8 cellular contexts compared by ENCODE assay signal in genomic region chr16:56729351-56729735, GRCh38. TPM values are rescaled to one million over a fixed set of nuclear protein-coding genes. Genes with fewer than 3 reads are reported as not detected.
DNase-seq lines count a peak whose midpoint lies in the region; ATAC-seq and TF ChIP-seq lines count a peak whose summit lies in the region.

No MANE protein-coding gene starts in this region.

- H3K4me3 Mint-ChIP-seq in GM23338 = no peak overlapping the region; the same call in 2 of the 3 replicates

- H3K4me2 ChIP-seq in GM23338 = peak overlapping the region; percentile 85

- H3K4me3 ChIP-seq in GM23338 = peak overlapping the region; percentile 92

- peak overlapping the region; percentile 92 for H2AFZ ChIP-seq in GM23338

- H3K4me1 ChIP-seq in GM23338 (ENCODE audit: insufficient read depth) (peaks cover 18% of the 10 kb centered on the region), foreskin keratinocyte (peaks cover 12% of the 10 kb centered on the region)

- ATAC-seq in GM23338 = no peak; the same call in 2 of the 3 replicates
- ATAC-seq in SK-N-SH treated with all-trans-retinoic acid at 6 μM for 48 hours = peak; percentile 39
- peak; percentile 3 for ATAC-seq in foreskin keratinocyte
- ATAC-seq in sciatic nerve = peak; percentile 44

- H3K79me2 ChIP-seq in GM23338 (replicated peaks; ENCODE audit: insufficient read depth) = peaks cover 41% of the 10 kb centered on the region

- H3K27ac Mint-ChIP-seq in GM23338 = peak overlapping the region; percentile 85

- H3K36me3 ChIP-seq in GM23338 (ENCODE audit: insufficient read depth) = no peaks in the 10 kb centered on the region; the same call in 1 of the 2 replicates

- no peak for TF ChIP-seq CTCF in GM23338 (conservative IDR thresholded peaks at IDR 0.05; ENCODE audit: low read depth in 2 of 2)
- TF ChIP-seq CTCF in foreskin keratinocyte (conservative IDR thresholded peaks at IDR 0.05) = no peak

- peaks cover 2% of the 10 kb centered on the region for H3K27me3 Mint-ChIP-seq in GM23338 (ENCODE audit: insufficient read depth, low read depth, poor library complexity)

- H4K20me1 ChIP-seq in GM23338 (replicated peaks; ENCODE audit: insufficient read depth) = peaks cover 34% of the 10 kb centered on the region

- DNase-seq in GM23338 (ENCODE audit: low spot score) (no peak), foreskin keratinocyte (no peak), sciatic nerve (ENCODE audit: low spot score) (no peak), NCI-H774 (lab: John Stamatoyannopoulos, UW) (no peak), SIG-M5 treated with dmso at 0.1 percent for 504 hours (lab: John Stamatoyannopoulos, UW; ENCODE audit: unreplicated experiment) (no peak), NCI-H2081 treated with DMSO at 0.1 percent for 48 hours (lab: John Stamatoyannopoulos, UW) (no peak)
- no peak for DNase-seq in stimulated activated CD4-positive, alpha-beta T cell treated with anti-CD3 and anti-CD28 coated beads, Interleukin-2, amount 100 ng/mL, for 48 hours

- H3K27ac ChIP-seq in GM23338 (ENCODE audit: low read depth) (peak overlapping the region; percentile 63), foreskin keratinocyte (peak overlapping the region; percentile 80)

- peaks cover 13% of the 10 kb centered on the region for H3K4me1 Mint-ChIP-seq in GM23338

- no peaks in the 10 kb centered on the region for H3K9me2 ChIP-seq in GM23338 (ENCODE audit: insufficient read depth)

- no peaks in the 10 kb centered on the region for H3F3A ChIP-seq in GM23338 (replicated peaks; ENCODE audit: low read depth)

- no peaks in the 10 kb centered on the region for H3K36me3 Mint-ChIP-seq in GM23338 (ENCODE audit: low read depth)

- H3K27me3 ChIP-seq in GM23338 (ENCODE audit: insufficient read depth) (no peaks in the 10 kb centered on the region), foreskin keratinocyte (no peaks in the 10 kb centered on the region)

- intact Hi-C loops in sciatic nerve (cut with DNase I) = no loop called here

- H3K9me3 Mint-ChIP-seq in GM23338 = no peaks in the 10 kb centered on the region; the same call in 2 of the 3 replicates

TF ChIP-seq in GM23338, 12 proteins besides CTCF, POLR2A, EP300 and RAD21:
- TF ChIP-seq ETS1 (IDR thresholded peaks at IDR 0.05) (no peak), NANOG (IDR thresholded peaks at IDR 0.05; ENCODE audit: borderline replicate concordance) (no peak), CREB1 (CRISPR knock-in tag; IDR thresholded peaks at IDR 0.05; ENCODE audit: low read depth) (no peak), EZH2phosphoT487 (IDR thresholded peaks at IDR 0.05; ENCODE audit: unreplicated experiment) (no peak)

TF ChIP-seq in SK-N-SH treated with all-trans-retinoic acid at 6 μM for 48 hours, 23 proteins besides CTCF, POLR2A, EP300 and RAD21:
- TF ChIP-seq OSR1 (CRISPR knock-in tag; IDR thresholded peaks at IDR 0.05) (no peak), TCF4 (CRISPR knock-in tag; IDR thresholded peaks at IDR 0.05; ENCODE audit: borderline replicate concordance) (no peak), BACH2 (CRISPR knock-in tag; IDR thresholded peaks at IDR 0.05; ENCODE audit: borderline replicate concordance) (no peak), CSDC2 (CRISPR knock-in tag; IDR thresholded peaks at IDR 0.05) (no peak), ZC3H10 (CRISPR knock-in tag; IDR thresholded peaks at IDR 0.05) (no peak), ISL1 (CRISPR knock-in tag; IDR thresholded peaks at IDR 0.05) (no peak), TSHZ2 (CRISPR knock-in tag; IDR thresholded peaks at IDR 0.05) (no peak), CSRNP3 (CRISPR knock-in tag; IDR thresholded peaks at IDR 0.05) (no peak), ARNTL (CRISPR knock-in tag; IDR thresholded peaks at IDR 0.05; ENCODE audit: borderline replicate concordance, low read depth) (no peak), GLIS3 (CRISPR knock-in tag; IDR thresholded peaks at IDR 0.05) (no peak)

RNA-seq across cellular contexts. Expression of gene NUP93, which starts 0.6 kb away (rescaled TPM):
- 166 and 187 TPM in 2 replicates for total RNA-seq in GM23338 (2014; rRNA removed; shearing (Covaris generic))
- polyA plus RNA-seq in GM23338 (2016; fragmentation: Nextera tagmentation; extraction: Ambion mirVana) (139 and 144 TPM in 2 replicates), foreskin keratinocyte (121 and 143 TPM in 2 replicates)
- total RNA-seq in foreskin keratinocyte (145 and 171 TPM in 2 replicates), sciatic nerve (74.0 TPM)

RNA-seq across cellular contexts. Expression of gene MT1X, which starts 47.1 kb away (rescaled TPM):
- 187 and 293 TPM in 2 replicates for total RNA-seq in GM23338 (2014; rRNA removed; shearing (Covaris generic))
- polyA plus RNA-seq in GM23338 (2016; fragmentation: Nextera tagmentation; extraction: Ambion mirVana) = 942 and 1,099 TPM in 2 replicates
- total RNA-seq in foreskin keratinocyte = 121 and 247 TPM in 2 replicates
- 178 and 346 TPM in 2 replicates for polyA plus RNA-seq in foreskin keratinocyte
- 21.9 TPM for total RNA-seq in sciatic nerve

RNA-seq across cellular contexts. Expression of gene MT1H, which starts 59.7 kb away (rescaled TPM):
- 52.3 and 54.5 TPM in 2 replicates for total RNA-seq in GM23338 (2014; rRNA removed; shearing (Covaris generic))
- polyA plus RNA-seq in GM23338 (2016; fragmentation: Nextera tagmentation; extraction: Ambion mirVana) = 425 and 442 TPM in 2 replicates
- not detected in 2 replicates for total RNA-seq in foreskin keratinocyte
- 0.53 TPM in 1 of 2 replicates, not detected in the other for polyA plus RNA-seq in foreskin keratinocyte
- total RNA-seq in sciatic nerve = not detected

Comparison
In these comparisons a context has a peak if more than half of its experiments do, and no peak if none do; other contexts are left out.
1. RNA of gene MT1H, which starts 59.7 kb away (total RNA-seq): 52.3 to 54.5 TPM in GM23338; not detected in foreskin keratinocyte and not detected in sciatic nerve (single experiment); every median in the first group is over 10 times any median in the second.